Comparison of ENCODE assay signal across 8 cellular contexts in the genomic region with DNA sequence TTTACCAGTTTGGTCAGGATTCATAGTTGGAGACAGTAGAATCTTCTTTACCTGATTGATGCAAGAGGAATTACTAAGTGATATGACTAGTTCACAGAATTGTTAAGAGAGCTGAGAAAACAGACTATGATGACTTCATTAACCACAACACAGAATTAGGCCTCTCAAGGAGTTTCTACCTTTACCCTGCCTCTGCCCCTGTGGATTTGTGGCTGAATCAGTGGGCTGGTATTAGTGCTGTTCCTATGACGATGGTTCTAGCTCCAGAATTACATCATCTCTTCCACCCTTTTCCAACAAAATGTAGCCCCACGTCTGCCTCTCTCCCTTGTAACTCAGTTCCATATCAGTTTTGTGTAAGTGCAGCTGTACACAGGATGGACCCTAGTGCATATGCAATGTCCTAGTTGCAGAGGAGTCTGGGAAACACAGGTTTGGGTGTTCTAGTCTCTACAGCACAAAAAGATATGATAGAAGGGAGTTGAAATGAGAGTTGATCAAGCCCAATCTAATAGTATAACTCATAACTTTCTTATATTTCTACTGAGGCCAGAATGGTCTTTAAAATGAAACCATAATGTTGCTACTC.
DNase-seq lines count a peak whose midpoint lies in the region; ATAC-seq lines count a peak whose summit lies in the region.
"Had no signal": no experiment of that assay in that cellular context is flagged by ENCODE, and none has a peak within 500 bp of the region (broad histone marks: within the 10 kb centered on the region; RNA-seq: fewer than 3 reads in every experiment).

No MANE protein-coding gene starts in this region.

- ATAC-seq in GM18861 (IDR thresholded peaks at IDR 0.05; ENCODE audit: unreplicated experiment) (peak; percentile 60), GM21717 (IDR thresholded peaks at IDR 0.05; ENCODE audit: unreplicated experiment) (peak; percentile 93), HG03571 (IDR thresholded peaks at IDR 0.05; ENCODE audit: unreplicated experiment) (no peak)
- ATAC-seq: psoas muscle had no signal

- DNase-seq in HPDE6-E6E7 (ENCODE audit: extremely low spot score) = peak; percentile 4
- DNase-seq in glomerular visceral epithelial cell (ENCODE audit: extremely low spot score) = peak; percentile 80
- no peak for DNase-seq in NCI-H2107 (lab: John Stamatoyannopoulos, UW)
- no peak for DNase-seq in LoVo (ENCODE audit: low spot score)
- DNase-seq: psoas muscle had no signal

Comparison
In these comparisons a context has a peak if more than half of its experiments do, and no peak if none do; other contexts are left out.
1. DNase-seq: peak in HPDE6-E6E7 (single experiment) and glomerular visceral epithelial cell (single experiment); none in NCI-H2107 (single experiment) and LoVo (single experiment).